ENCODE assay signal across 8 cellular contexts in the genomic region with DNA sequence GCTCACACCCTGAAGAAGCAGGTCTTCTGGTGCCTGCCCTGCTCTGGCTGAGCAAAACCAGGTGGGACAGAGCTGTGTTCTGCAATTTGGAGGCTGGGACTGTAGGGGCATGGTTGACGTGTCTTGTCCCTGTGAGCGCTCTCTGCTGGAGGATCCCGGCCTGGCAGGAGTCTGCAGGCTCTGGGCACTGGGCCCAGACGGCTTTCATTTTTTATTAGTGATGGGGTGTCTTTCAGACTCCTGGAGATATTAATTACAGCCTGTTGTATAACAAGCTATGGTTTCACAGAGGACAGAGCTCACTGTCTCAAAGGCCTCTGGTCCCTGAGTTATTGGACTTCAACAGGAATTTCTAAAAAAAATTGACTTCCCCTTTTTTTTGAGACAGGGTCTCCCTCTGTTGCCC. TPM values are rescaled to one million over a fixed set of nuclear protein-coding genes. Genes with fewer than 3 reads are reported as not detected.
A peak's percentile ranks its signal among the peaks of the same experiment; 100 is the strongest.
DNase-seq lines count a peak whose midpoint lies in the region; ATAC-seq, FAIRE-seq and TF ChIP-seq lines count a peak whose summit lies in the region.

No MANE protein-coding gene starts in this region.

- peak; percentile 85 for TF ChIP-seq CTCF in brain microvascular endothelial cell (IDR thresholded peaks at IDR 0.05; ENCODE audit: low read depth, low read length, missing control alignments)
- TF ChIP-seq CTCF in keratinocyte (optimal IDR thresholded peaks at IDR 0.05 in 1 of 3, IDR thresholded peaks at IDR 0.05 in 1 of 3, conservative IDR thresholded peaks at IDR 0.05 in 1 of 3; ENCODE audit: extremely low read depth in 1 of 3, insufficient read depth in 2 of 3, low read length in 3 of 3): peak; percentile 83 to 91 (median 85)

- H3K4me2 ChIP-seq in keratinocyte (ENCODE audit: control insufficient read depth, extremely low read depth, insufficient read depth, low read depth, low read length): no peak overlapping the region

- ATAC-seq in GM19455 (IDR thresholded peaks at IDR 0.05; ENCODE audit: unreplicated experiment): peak; percentile 79

- H3K27ac ChIP-seq in brain microvascular endothelial cell (no peak overlapping the region), keratinocyte (ENCODE audit: control insufficient read depth, insufficient read depth, low read length) (no peak overlapping the region)

- no peaks in the 10 kb centered on the region for H3K79me2 ChIP-seq in keratinocyte (ENCODE audit: control insufficient read depth, insufficient read depth, low read length)

- no peak overlapping the region for H2AFZ ChIP-seq in keratinocyte (ENCODE audit: control insufficient read depth, low read length)

- no peaks in the 10 kb centered on the region for H3K4me1 ChIP-seq in keratinocyte (ENCODE audit: control insufficient read depth, extremely low read depth, insufficient read depth, low read length)

- no peak overlapping the region for H3K9ac ChIP-seq in keratinocyte (ENCODE audit: control insufficient read depth, extremely low read depth, insufficient read depth, low read length)

- H3K9me1 ChIP-seq in keratinocyte (ENCODE audit: control insufficient read depth, extremely low read depth, insufficient read depth, low read length): no peaks in the 10 kb centered on the region

- dilution Hi-C loops in keratinocyte (cut with MboI; ENCODE audit: extremely low pct_ligation_motif_present, low sequenced_read_pairs): no loop called here

- no peak for FAIRE-seq in keratinocyte (lab: Jason Lieb, UNC)

- H3K9me3 ChIP-seq in keratinocyte (ENCODE audit: control insufficient read depth, low read depth, low read length): no peaks in the 10 kb centered on the region

- H3K36me3 ChIP-seq in brain microvascular endothelial cell (replicated peaks): no peaks in the 10 kb centered on the region
- H3K36me3 ChIP-seq in keratinocyte (ENCODE audit: control insufficient read depth in 2 of 2, extremely low read depth in 1 of 2, insufficient read depth in 2 of 2, low read length in 2 of 2): no peaks in the 10 kb centered on the region

- H3K27me3 ChIP-seq in brain microvascular endothelial cell (replicated peaks) (peaks cover 3% of the 10 kb centered on the region), keratinocyte (ENCODE audit: control insufficient read depth, extremely low read depth, insufficient read depth, low read length) (no peaks in the 10 kb centered on the region)

- H4K20me1 ChIP-seq in keratinocyte (ENCODE audit: control insufficient read depth, extremely low read depth, insufficient read depth, low read length): no peaks in the 10 kb centered on the region

- H3K4me3 ChIP-seq in brain microvascular endothelial cell (ENCODE audit: low read depth, low read length) (no peak overlapping the region), keratinocyte (ENCODE audit: control insufficient read depth in 2 of 3, extremely low read depth in 1 of 3, insufficient read depth in 2 of 3, low read depth in 1 of 3, low read length in 3 of 3) (no peak overlapping the region)

- in situ Hi-C loops in brain microvascular endothelial cell (cut with HindIII; ENCODE audit: low pct_ligation_motif_present, low sequenced_read_pairs): no loop called here

- peak; percentile 25 for DNase-seq in DMS 273 treated with DMSO at 0.1 percent for 48 hours (lab: John Stamatoyannopoulos, UW)
- peak; percentile 24 for DNase-seq in HS-27A (ENCODE audit: low read depth)
- DNase-seq in T follicular helper cell (ENCODE audit: low read depth): peak; percentile 16
- peak; percentile 41 for DNase-seq in brain microvascular endothelial cell
- peak; percentile 4 for DNase-seq in keratinocyte (ENCODE audit: low read depth, low spot score)
- DNase-seq in stimulated activated CD4-positive, alpha-beta T cell treated with anti-CD3 and anti-CD28 coated beads, Interleukin-2, amount 100 ng/mL, for 48 hours: peak; percentile 38 to 55
- no peak for DNase-seq in GF-D8 (lab: John Stamatoyannopoulos, UW)

RNA-seq across cellular contexts. Expression of a gene that starts 29.5 kb away (rescaled TPM):
- 3.9 to 5.4 TPM (median 4.5 TPM) in 3 replicates for polyA plus RNA-seq in keratinocyte
- polyA plus RNA-seq in keratinocyte (2011; ENCODE audit: low read depth): 4.9 TPM
- 4.8 and 6.2 TPM in 2 replicates for polyA plus RNA-seq in keratinocyte (2011; cell fraction: cytosol; rRNA removed)
- polyA plus RNA-seq in keratinocyte (2011; cell fraction: nucleus; rRNA removed): 15.1 and 18.4 TPM in 2 replicates
- 18.9 and 20.7 TPM in 2 replicates for polyA plus RNA-seq in keratinocyte (2012; ENCODE audit: low replicate concordance)
- polyA minus RNA-seq in keratinocyte: 11.3 to 32.5 TPM (median 11.8 TPM) in 3 replicates
- polyA minus RNA-seq in keratinocyte (2011; cell fraction: cytosol; rRNA and poly(A)+ RNA removed): 12.9 TPM
- 9.6 and 13.2 TPM in 2 replicates for polyA minus RNA-seq in keratinocyte (2011; cell fraction: nucleus; rRNA and poly(A)+ RNA removed)

RNA-seq across cellular contexts. Expression of a gene that starts 58.8 kb away (rescaled TPM):
- polyA plus RNA-seq in keratinocyte: 6.2 to 10.1 TPM (median 9.0 TPM) in 3 replicates
- polyA plus RNA-seq in keratinocyte (2011; ENCODE audit: low read depth): 3.0 TPM
- 7.0 and 7.5 TPM in 2 replicates for polyA plus RNA-seq in keratinocyte (2011; cell fraction: cytosol; rRNA removed)
- polyA plus RNA-seq in keratinocyte (2011; cell fraction: nucleus; rRNA removed): 10.5 and 11.4 TPM in 2 replicates
- polyA plus RNA-seq in keratinocyte (2012; ENCODE audit: low replicate concordance): 5.7 and 8.9 TPM in 2 replicates
- polyA minus RNA-seq in keratinocyte: 6.6 to 7.8 TPM (median 7.3 TPM) in 3 replicates
- 3.8 TPM for polyA minus RNA-seq in keratinocyte (2011; cell fraction: cytosol; rRNA and poly(A)+ RNA removed)
- 2.6 and 4.0 TPM in 2 replicates for polyA minus RNA-seq in keratinocyte (2011; cell fraction: nucleus; rRNA and poly(A)+ RNA removed)
